1 cellular context compared by ENCODE assay signal in the genomic region with DNA sequence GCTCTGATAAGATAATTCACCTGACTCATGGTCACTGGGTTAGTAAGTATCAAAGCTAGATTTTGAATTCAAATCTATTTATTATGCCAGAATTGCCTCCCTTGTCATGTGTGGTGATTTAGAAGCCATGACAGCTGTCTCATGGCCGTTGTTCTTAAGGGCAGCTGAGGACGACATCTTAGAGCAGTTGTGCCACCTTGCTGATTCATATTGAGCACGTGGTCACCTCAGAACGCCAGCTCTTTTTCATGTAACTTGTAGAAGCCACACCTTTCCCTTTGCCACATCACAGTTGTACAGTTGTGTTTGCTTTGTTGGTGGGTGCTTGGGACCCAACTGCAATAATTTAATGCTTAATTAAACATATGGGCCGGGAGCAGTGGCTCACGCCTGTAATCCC.
A peak's percentile ranks its signal among the peaks of the same experiment; 100 is the strongest.
TF ChIP-seq lines count a peak whose summit lies in the region.

No MANE protein-coding gene starts in this region.

TF ChIP-seq in HepG2, 621 proteins besides CTCF, POLR2A, EP300 and RAD21 (continued from another document):
- TF ChIP-seq, protein P1, sequence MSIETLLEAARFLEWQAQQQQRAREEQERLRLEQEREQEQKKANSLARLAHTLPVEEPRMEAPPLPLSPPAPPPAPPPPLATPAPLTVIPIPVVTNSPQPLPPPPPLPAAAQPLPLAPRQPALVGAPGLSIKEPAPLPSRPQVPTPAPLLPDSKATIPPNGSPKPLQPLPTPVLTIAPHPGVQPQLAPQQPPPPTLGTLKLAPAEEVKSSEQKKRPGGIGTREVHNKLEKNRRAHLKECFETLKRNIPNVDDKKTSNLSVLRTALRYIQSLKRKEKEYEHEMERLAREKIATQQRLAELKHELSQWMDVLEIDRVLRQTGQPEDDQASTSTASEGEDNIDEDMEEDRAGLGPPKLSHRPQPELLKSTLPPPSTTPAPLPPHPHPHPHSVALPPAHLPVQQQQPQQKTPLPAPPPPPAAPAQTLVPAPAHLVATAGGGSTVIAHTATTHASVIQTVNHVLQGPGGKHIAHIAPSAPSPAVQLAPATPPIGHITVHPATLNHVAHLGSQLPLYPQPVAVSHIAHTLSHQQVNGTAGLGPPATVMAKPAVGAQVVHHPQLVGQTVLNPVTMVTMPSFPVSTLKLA (IDR thresholded peaks at IDR 0.05), result 0 out of 2 replicates have a peak, but pooled peaks have one; percentile 22
